In genomic region chr15:59312199-59312598, GRCh38 we compare ENCODE assay signal across 18 cellular contexts.
"Had no signal": no experiment of that assay in that cellular context is flagged by ENCODE, and none has a peak within 500 bp of the region (broad histone marks: within the 10 kb centered on the region; RNA-seq: fewer than 3 reads in every experiment).

No MANE protein-coding gene starts in this region.

- H3K36me3 Mint-ChIP-seq: naive thymus-derived CD8-positive, alpha-beta T cell had no signal

- H3K4me3 Mint-ChIP-seq: activated CD4-positive, alpha-beta memory T cell treated with anti-CD3 and anti-CD28 coated beads, Interleukin-2, amount 10 ng/mL, durations not matched to agents 7 days and 5 days; activated CD4-positive, alpha-beta T cell treated with anti-CD3 and anti-CD28 coated beads for 36 hours; activated T-cell treated with anti-CD3 and anti-CD28 coated beads, Interleukin-2, amount 50 U/mL, for 4 hours; naive thymus-derived CD8-positive, alpha-beta T cell had no signal

- H3K27me3 Mint-ChIP-seq: activated CD4-positive, alpha-beta T cell treated with anti-CD3 and anti-CD28 coated beads for 36 hours; progenitor cell of endocrine pancreas had no signal

- H3K9me3 Mint-ChIP-seq: activated CD4-positive, alpha-beta memory T cell treated with anti-CD3 and anti-CD28 coated beads, Interleukin-2, amount 10 ng/mL, durations not matched to agents 7 days and 5 days; activated T-cell treated with anti-CD3 and anti-CD28 coated beads, Interleukin-2, amount 50 U/mL, for 4 hours; naive thymus-derived CD8-positive, alpha-beta T cell had no signal

- FAIRE-seq: kidney had no signal

- H3K27ac Mint-ChIP-seq: activated CD4-positive, alpha-beta memory T cell treated with anti-CD3 and anti-CD28 coated beads, Interleukin-2, amount 10 ng/mL, durations not matched to agents 7 days and 5 days; activated CD4-positive, alpha-beta T cell treated with anti-CD3 and anti-CD28 coated beads for 36 hours; naive thymus-derived CD8-positive, alpha-beta T cell; progenitor cell of endocrine pancreas had no signal

- H3K4me1 Mint-ChIP-seq: activated CD4-positive, alpha-beta T cell treated with anti-CD3 and anti-CD28 coated beads for 36 hours had no signal

- ATAC-seq: activated CD4-positive, alpha-beta T cell treated with anti-CD3 and anti-CD28 coated beads for 36 hours; activated T-cell treated with anti-CD3 and anti-CD28 coated beads, Interleukin-2, amount 50 U/mL, for 4 hours; left lung; mucosa of descending colon; naive thymus-derived CD8-positive, alpha-beta T cell had no signal

- DNase-seq: activated CD4-positive, alpha-beta memory T cell treated with anti-CD3 and anti-CD28 coated beads, Interleukin-2, amount 10 ng/mL, durations not matched to agents 7 days and 5 days; activated CD4-positive, alpha-beta T cell treated with anti-CD3 and anti-CD28 coated beads for 36 hours; activated effector memory CD4-positive, alpha-beta T cell treated with Interleukin-2 at 50 U/mL for 16 hours; activated naive CD4-positive, alpha-beta T cell treated with anti-CD3 and anti-CD28 coated beads, Interleukin-2, amount 50 U/mL, for 16 hours; activated T-cell treated with anti-CD3 and anti-CD28 coated beads, Interleukin-2, amount 50 U/mL, for 4 hours; adrenal gland; esophagus squamous epithelium; kidney; left lung; mammary epithelial cell; mucosa of descending colon; naive thymus-derived CD8-positive, alpha-beta T cell; stimulated activated CD4-positive, alpha-beta T cell treated with anti-CD3 and anti-CD28 coated beads, Interleukin-2, amount 100 ng/mL, for 48 hours; stimulated activated naive CD4-positive, alpha-beta T cell; T-helper 1 cell; T1000; upper lobe of left lung had no signal
